ENCODE assay signal across 31 cellular contexts in the genomic region with DNA sequence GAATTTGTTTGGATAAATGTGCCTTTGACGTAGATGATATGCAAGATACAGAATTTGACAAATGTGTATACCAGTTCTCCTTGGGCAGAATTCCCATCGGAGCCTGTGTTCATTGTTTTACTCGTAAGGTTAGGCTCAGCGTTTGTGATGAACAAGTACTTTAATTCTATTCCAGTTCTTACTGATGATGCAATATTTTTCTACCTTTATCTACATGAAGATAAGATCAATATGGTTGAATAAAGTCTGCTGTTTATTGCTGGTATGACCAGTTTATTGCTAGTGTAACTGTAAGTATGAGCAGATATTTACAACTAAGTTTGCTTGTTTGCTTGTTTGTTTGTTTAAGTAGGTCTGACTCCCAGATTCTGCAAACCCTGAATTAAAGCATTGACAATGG.
"Had no signal": no experiment of that assay in that cellular context is flagged by ENCODE, and none has a peak within 500 bp of the region (broad histone marks: within the 10 kb centered on the region; RNA-seq: fewer than 3 reads in every experiment).

No MANE protein-coding gene starts in this region.

- DNase-seq: activated CD4-positive, alpha-beta memory T cell treated with anti-CD3 and anti-CD28 coated beads, Interleukin-2, amount 10 ng/mL, durations not matched to agents 7 days and 5 days; activated CD4-positive, alpha-beta T cell treated with anti-CD3 and anti-CD28 coated beads for 1 hour; activated CD4-positive, alpha-beta T cell treated with anti-CD3 and anti-CD28 coated beads for 36 hours; activated CD4-positive, alpha-beta T cell treated with anti-CD3 and anti-CD28 coated beads for 48 hours; activated CD4-positive, alpha-beta T cell treated with anti-CD3 and anti-CD28 coated beads, Interleukin-2, amount 10 ng/mL, durations not matched to agents 7 days and 5 days; activated CD4-positive, alpha-beta T cell treated with anti-CD3 and anti-CD28 coated beads, Interleukin-2, amount 50 U/mL, for 48 hours; activated CD4-positive, CD25-positive, alpha-beta regulatory T cell; activated CD8-positive, alpha-beta memory T cell treated with anti-CD3 and anti-CD28 coated beads for 24 hours; activated CD8-positive, alpha-beta memory T cell treated with anti-CD3 and anti-CD28 coated beads, Interleukin-2, amount 10 ng/mL, durations not matched to agents 7 days and 5 days; activated CD8-positive, alpha-beta memory T cell treated with anti-CD3 and anti-CD28 coated beads, Interleukin-2, amount 50 U/mL, for 48 hours; activated CD8-positive, alpha-beta T cell treated with anti-CD3 and anti-CD28 coated beads, Interleukin-2, amount 10 ng/mL, durations not matched to agents 7 days and 5 days; activated effector memory CD4-positive, alpha-beta T cell treated with Interleukin-2 at 50 U/mL for 16 hours; activated gamma-delta T cell; activated naive CD4-positive, alpha-beta T cell treated with anti-CD3 and anti-CD28 coated beads, Interleukin-2, amount 10 ng/mL, durations not matched to agents 7 days and 5 days; activated naive CD4-positive, alpha-beta T cell treated with Interleukin-2 at 50 U/mL for 16 hours; activated naive CD8-positive, alpha-beta T cell treated with anti-CD3 and anti-CD28 coated beads, Interleukin-2, amount 10 ng/mL, durations not matched to agents 7 days and 5 days; activated naive CD8-positive, alpha-beta T cell treated with anti-CD3 and anti-CD28 coated beads, Interleukin-2, amount 50 U/mL, for 24 hours; activated T-cell treated with anti-CD3 and anti-CD28 coated beads, Interleukin-2, amount 50 U/mL, for 24 hours; activated T-cell treated with anti-CD3 and anti-CD28 coated beads, Interleukin-2, amount 50 U/mL, for 48 hours; amygdala; anterior cingulate cortex; caudate nucleus; cerebellar nuclear complex; T-helper 17 cell had no signal

- H3K36me3 ChIP-seq: ascending aorta, cardiac muscle cell had no signal

- H3K27me3 ChIP-seq: ascending aorta, cardiac muscle cell had no signal

- ATAC-seq: activated CD4-positive, alpha-beta T cell treated with anti-CD3 and anti-CD28 coated beads for 36 hours; activated CD4-positive, CD25-positive, alpha-beta regulatory T cell treated with anti-CD3 and anti-CD28 coated beads, Interleukin-2, amount 50 U/mL, for 24 hours; activated CD8-positive, alpha-beta memory T cell treated with anti-CD3 and anti-CD28 coated beads, Interleukin-2, amount 10 ng/mL, durations not matched to agents 7 days and 5 days; activated CD8-positive, alpha-beta T cell treated with anti-CD3 and anti-CD28 coated beads, Interleukin-2, amount 10 ng/mL, durations not matched to agents 7 days and 5 days; activated naive CD8-positive, alpha-beta T cell treated with anti-CD3 and anti-CD28 coated beads, Interleukin-2, amount 50 U/mL, for 24 hours; T-helper 17 cell; WTC11 had no signal

- FAIRE-seq: bronchial epithelial cell, TTC549 had no signal

- H3K27ac ChIP-seq: ascending aorta, cardiac muscle cell, VCaP had no signal

- H3K4me3 ChIP-seq: ascending aorta, cardiac muscle cell had no signal

- H3K4me1 ChIP-seq: ascending aorta had no signal
